ENCODE assay signal across 1 cellular context in the genomic region with DNA sequence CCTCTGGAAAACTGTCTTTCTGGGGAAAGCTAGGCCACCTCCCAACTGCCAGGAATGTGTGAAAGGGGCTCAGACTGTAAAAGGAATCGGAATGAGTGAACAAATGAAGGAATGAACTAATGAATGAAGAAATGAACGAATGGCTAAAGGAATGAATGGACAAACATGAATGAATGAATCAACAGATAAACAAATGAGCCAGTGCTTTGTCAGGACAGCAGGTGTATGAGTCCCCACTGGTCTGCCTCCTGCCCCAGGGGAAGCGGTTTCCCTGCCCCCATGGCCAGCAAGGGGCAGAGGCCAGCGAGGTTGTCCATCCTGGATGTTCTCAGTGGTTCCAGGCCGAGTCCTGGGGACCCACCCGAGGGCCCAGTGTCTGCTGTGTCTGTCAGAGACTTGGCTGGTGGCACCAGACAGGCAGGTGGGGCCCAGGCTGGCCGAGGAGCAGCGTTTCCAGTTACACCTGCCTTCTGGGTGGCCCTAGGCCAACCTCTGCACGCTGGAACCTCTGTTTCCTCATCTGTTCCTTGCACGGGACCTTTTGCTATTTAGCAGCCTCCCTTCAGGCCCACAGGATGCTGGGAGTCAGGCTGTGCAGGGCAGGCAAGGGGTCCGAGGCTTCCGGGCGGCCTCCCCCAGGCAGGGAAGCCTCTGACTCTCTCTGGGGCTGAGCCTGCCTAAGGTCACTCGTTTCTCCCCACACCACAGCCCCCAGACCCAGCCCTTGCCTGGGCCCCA.
A peak's percentile ranks its signal among the peaks of the same experiment; 100 is the strongest.
TF ChIP-seq lines count a peak whose summit lies in the region.

No MANE protein-coding gene starts in this region.

TF ChIP-seq in K562, 482 proteins besides CTCF, POLR2A, EP300 and RAD21:
- TF ChIP-seq ZNF24 (IDR thresholded peaks at IDR 0.05) = peak; percentile 96
- 0 out of 2 replicates have a peak, but pooled peaks have one; percentile 5 for TF ChIP-seq BCOR (IDR thresholded peaks at IDR 0.05)
- no peak for TF ChIP-seq PRMT5 (CRISPR knock-in tag; IDR thresholded peaks at IDR 0.05)
- 0 out of 2 replicates have a peak, but pooled peaks have one; percentile 7 for TF ChIP-seq ADNP (tag; IDR thresholded peaks at IDR 0.05)
